Comparison of ENCODE assay signal across 8 cellular contexts in the genomic region with DNA sequence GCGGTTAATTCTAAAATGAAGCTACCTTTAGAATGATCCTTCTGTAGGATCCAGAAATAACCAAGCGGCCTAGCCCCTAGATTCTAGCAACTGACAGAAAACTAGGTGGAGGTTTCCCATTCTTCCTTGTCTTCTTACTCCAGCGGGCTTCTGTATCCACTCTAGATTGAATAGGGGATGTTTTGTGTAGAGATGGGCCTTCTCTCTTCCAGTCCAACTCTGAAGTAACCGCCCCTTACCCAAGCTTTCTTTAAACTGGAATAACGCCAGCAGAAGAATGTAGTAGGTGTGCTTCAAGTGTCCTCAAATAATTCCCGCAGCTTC. TPM values are rescaled to one million over a fixed set of nuclear protein-coding genes. Genes with fewer than 3 reads are reported as not detected.
A peak's percentile ranks its signal among the peaks of the same experiment; 100 is the strongest.
DNase-seq lines count a peak whose midpoint lies in the region; ATAC-seq and TF ChIP-seq lines count a peak whose summit lies in the region.

No MANE protein-coding gene starts in this region.

- no peak overlapping the region for H3K9ac ChIP-seq in HUES6 (ENCODE audit: low read length)

- no peaks in the 10 kb centered on the region for H3K36me3 ChIP-seq in ACC112 (ENCODE audit: insufficient read depth, low read length)
- peaks cover 15% of the 10 kb centered on the region; the same call in 1 of the 2 replicates for H3K36me3 ChIP-seq in HUES6 (ENCODE audit: control insufficient read depth, insufficient read depth, low read length)
- H3K36me3 ChIP-seq in neuron (ENCODE audit: insufficient read depth, low read length), result peaks cover 9% of the 10 kb centered on the region

- H3K9me3 ChIP-seq in HUES6 (ENCODE audit: control insufficient read depth, insufficient read depth, low read depth, low read length), result no peaks in the 10 kb centered on the region
- H3K9me3 ChIP-seq in neuron (ENCODE audit: low read length), result no peaks in the 10 kb centered on the region

- H3K79me2 ChIP-seq in ACC112 (ENCODE audit: control insufficient read depth, insufficient read depth, low read length, unreplicated experiment), result peaks cover 21% of the 10 kb centered on the region

- intact Hi-C loops in dorsolateral prefrontal cortex (cut with DNase I), result loop anchor here (2.0 to 10.0 kb wide), 2 partner anchors 22 to 248 kb away; no protein-coding TSS in a partner anchor

- no peaks in the 10 kb centered on the region for H3K27me3 ChIP-seq in ACC112 (ENCODE audit: insufficient read depth, low read length)
- H3K27me3 ChIP-seq in HUES6 (ENCODE audit: control insufficient read depth, insufficient read depth, low read length), result no peaks in the 10 kb centered on the region
- H3K27me3 ChIP-seq in dorsolateral prefrontal cortex, result no peaks in the 10 kb centered on the region
- no peaks in the 10 kb centered on the region for H3K27me3 ChIP-seq in neuron (ENCODE audit: insufficient read depth, low read length)

- H3K4me3 ChIP-seq in ACC112 (ENCODE audit: low read depth, low read length), result peak overlapping the region; percentile 84
- peak overlapping the region; percentile 76 for H3K4me3 ChIP-seq in HUES6 (ENCODE audit: low read depth, low read length)
- H3K4me3 ChIP-seq in dorsolateral prefrontal cortex, result peak overlapping the region; percentile 62 to 99 (median 90)
- H3K4me3 ChIP-seq in neuron (ENCODE audit: low read length), result peak overlapping the region; percentile 77

- H3K27ac ChIP-seq in ACC112 (ENCODE audit: low read depth, low read length) (no peak overlapping the region), HUES6 (ENCODE audit: low read depth, low read length) (no peak overlapping the region), dorsolateral prefrontal cortex (peak overlapping the region in 50 of 59 donors; percentile 22 to 92 (median 78))

- H2AFZ ChIP-seq in ACC112 (ENCODE audit: low read length, unreplicated experiment), result peak overlapping the region; percentile 87
- peak overlapping the region; percentile 83 for H2AFZ ChIP-seq in neuron (ENCODE audit: low read depth, low read length)

- peak; percentile 3 for ATAC-seq in GM19463 (IDR thresholded peaks at IDR 0.05; ENCODE audit: unreplicated experiment)

- H3K4me1 ChIP-seq in ACC112 (ENCODE audit: control insufficient read depth, insufficient read depth, low read length, unreplicated experiment) (peaks cover 7% of the 10 kb centered on the region), HUES6 (ENCODE audit: control insufficient read depth, insufficient read depth, low read length) (peaks cover 8% of the 10 kb centered on the region; the same call in 1 of the 2 replicates), neuron (ENCODE audit: insufficient read depth, low read length) (peaks cover 18% of the 10 kb centered on the region)

- TF ChIP-seq CTCF in dorsolateral prefrontal cortex (IDR thresholded peaks at IDR 0.05 in 54 of 56, conservative IDR thresholded peaks at IDR 0.05 in 2 of 56; ENCODE audit: low read depth in 1 of 56, partially characterized antibody in 56 of 56), result no peak

- DNase-seq in dorsolateral prefrontal cortex, result no peak
- no peak for DNase-seq in NCI-H2196 treated with DMSO at 0.1 percent for 48 hours (lab: John Stamatoyannopoulos, UW; ENCODE audit: unreplicated experiment)
- no peak for DNase-seq in NCI-H2196 (lab: John Stamatoyannopoulos, UW; ENCODE audit: unreplicated experiment)
- DNase-seq in NCI-H2029 treated with DMSO at 0.1 percent for 48 hours (lab: John Stamatoyannopoulos, UW), result no peak

RNA-seq across cellular contexts. Expression of gene TMEM184C, which starts 0.4 kb away (rescaled TPM):
- 10 to 100 TPM; 24.9 to 69.1 (median 35.0) TPM for total RNA-seq in dorsolateral prefrontal cortex

Comparison
In these comparisons a context has a peak if more than half of its experiments do, and no peak if none do; other contexts are left out.
1. H3K27ac ChIP-seq: peak in dorsolateral prefrontal cortex (50 of 59); none in ACC112 (single experiment) and HUES6 (single experiment).
2. Peak in every context shown above with its lines, with median percentiles within 50 percentile points of each other: H3K4me3 ChIP-seq.